23 cellular contexts compared by ENCODE assay signal in genomic region chr2:45722477-45722876, GRCh38.
DNase-seq lines count a peak whose midpoint lies in the region; ATAC-seq and TF ChIP-seq lines count a peak whose summit lies in the region.
"Had no signal": no experiment of that assay in that cellular context is flagged by ENCODE, and none has a peak within 500 bp of the region (broad histone marks: within the 10 kb centered on the region; RNA-seq: fewer than 3 reads in every experiment).

No MANE protein-coding gene starts in this region.

- CTCF ChIA-PET in activated B cell treated with CpG ODN at 0.5 μM for 24 hours (lab: Charles Lee): no interaction called here
- CTCF ChIA-PET in GM10248 (lab: Yijun Ruan, JAX): no interaction called here

- H3K27ac Mint-ChIP-seq in activated B cell treated with CpG ODN at 0.5 μM for 24 hours (peak overlapping the region; percentile 98), memory B cell (peak overlapping the region; percentile 99)
- peak overlapping the region; percentile 82 for H3K27ac Mint-ChIP-seq in stimulated activated naive B cell treated with anti-CD40 and anti-IgM and Interleukin-4, amounts not matched to agents 10 μg/mL and 1 μg/mL and 100 μg/mL, for 72 hours

- POLR2A ChIA-PET in activated B cell treated with CpG ODN at 0.5 μM for 24 hours (lab: Charles Lee) (no interaction called here), GM10248 (lab: Yijun Ruan, JAX) (no interaction called here)

- no peaks in the 10 kb centered on the region for H3K36me3 ChIP-seq in GM23248 (ENCODE audit: low read depth)
- H3K36me3 ChIP-seq: MG63 had no signal

- H3K4me3 Mint-ChIP-seq in activated B cell treated with CpG ODN at 0.5 μM for 24 hours (peak overlapping the region; percentile 32), memory B cell (no peak overlapping the region)
- no peak overlapping the region for H3K4me3 Mint-ChIP-seq in stimulated activated naive B cell treated with anti-CD40 and anti-IgM and Interleukin-4, amounts not matched to agents 10 μg/mL and 1 μg/mL and 100 μg/mL, for 72 hours

- peak overlapping the region; percentile 21; the same call in 1 of the 2 replicates for H3K27ac ChIP-seq in GM23248

- DNase-seq in GM23248 (no peak), activated B cell treated with CpG ODN at 0.5 μM for 24 hours (no peak), memory B cell (ENCODE audit: low spot score in 2 of 2) (no peak), RPMI8226 (no peak), GM10248 (ENCODE audit: extremely low spot score) (no peak)
- DNase-seq in stimulated activated naive B cell treated with anti-CD40 and anti-IgM and Interleukin-4, amounts not matched to agents 10 μg/mL and 1 μg/mL and 100 μg/mL, for 72 hours: no peak
- DNase-seq: Calu3, DMS79 treated with DMSO at 0.1 percent for 48 hours, GF-D8, MG63, NCI-H1105 treated with DMSO at 0.1 percent for 48 hours, NCI-H146, NCI-H1930, NCI-H2107, NCI-H446 treated with DMSO at 0.1 percent for 48 hours, NCI-H526, NCI-H82, SHP77 treated with DMSO at 0.1 percent for 48 hours had no signal

- no peaks in the 10 kb centered on the region for H3K9me2 ChIP-seq in GM23248 (ENCODE audit: insufficient read depth)

- H3K4me2 ChIP-seq in GM23248 (ENCODE audit: unreplicated experiment): peak overlapping the region; percentile 9

- H3K27me3 ChIP-seq in GM23248 (replicated peaks; ENCODE audit: insufficient read depth): no peaks in the 10 kb centered on the region
- H3K27me3 ChIP-seq: MG63 had no signal

- peaks cover 71% of the 10 kb centered on the region for H3K79me2 ChIP-seq in GM23248 (ENCODE audit: insufficient read depth)

- no peaks in the 10 kb centered on the region for H4K20me1 ChIP-seq in GM23248 (ENCODE audit: insufficient read depth)

- intact Hi-C loops in activated B cell treated with CpG ODN at 0.5 μM for 24 hours (cut with micrococcal nuclease): no loop called here

- no peak for ATAC-seq in activated B cell treated with CpG ODN at 0.5 μM for 24 hours (ENCODE audit: low read depth)
- no peak for ATAC-seq in memory B cell (ENCODE audit: low read depth)
- no peak for ATAC-seq in stimulated activated naive B cell treated with anti-CD40 and anti-IgM and Interleukin-4, amounts not matched to agents 10 μg/mL and 1 μg/mL and 100 μg/mL, for 72 hours (replicated peaks)
- ATAC-seq in HG03354 (IDR thresholded peaks at IDR 0.05; ENCODE audit: poor library complexity, severe bottlenecking, unreplicated experiment): no peak
- ATAC-seq in GM21381 (IDR thresholded peaks at IDR 0.05; ENCODE audit: unreplicated experiment): no peak
- ATAC-seq: HepG2, K562, Panc1 had no signal

- H3K9me3 Mint-ChIP-seq in activated B cell treated with CpG ODN at 0.5 μM for 24 hours (peaks cover 2% of the 10 kb centered on the region), memory B cell (no peaks in the 10 kb centered on the region)
- peaks cover 0 to 4% of the 10 kb centered on the region in 2 donors for H3K9me3 Mint-ChIP-seq in stimulated activated naive B cell treated with anti-CD40 and anti-IgM and Interleukin-4, amounts not matched to agents 10 μg/mL and 1 μg/mL and 100 μg/mL, for 72 hours

- peaks cover 11% of the 10 kb centered on the region; the same call in 1 of the 2 replicates for H3F3A ChIP-seq in GM23248 (ENCODE audit: insufficient read depth)

- H3K4me3 ChIP-seq in GM23248: no peak overlapping the region
- H3K4me3 ChIP-seq: K562, MG63 had no signal

- WGBS in GM23248 (ENCODE audit: low coverage in 1 of 2, low lambda C conversion rate in 2 of 2, missing lambda C conversion rate in 2 of 2), 2 experiments: 98 to 99% methylated on average over 5 of the region's 5 CpGs

- H2AFZ ChIP-seq in GM23248: no peak overlapping the region

- H3K4me1 ChIP-seq in GM23248 (ENCODE audit: insufficient read depth): peaks cover 10% of the 10 kb centered on the region

- no peak overlapping the region for H3K9ac ChIP-seq in GM23248

- in situ Hi-C loops in GM23248 (cut with MboI): no loop called here

- H3K9me3 ChIP-seq in GM23248 (ENCODE audit: low read depth): no peaks in the 10 kb centered on the region
- H3K9me3 ChIP-seq: MG63 had no signal

- H3K4me1 Mint-ChIP-seq in activated B cell treated with CpG ODN at 0.5 μM for 24 hours (peaks cover 85% of the 10 kb centered on the region), memory B cell (peaks cover 53% of the 10 kb centered on the region)
- H3K4me1 Mint-ChIP-seq in stimulated activated naive B cell treated with anti-CD40 and anti-IgM and Interleukin-4, amounts not matched to agents 10 μg/mL and 1 μg/mL and 100 μg/mL, for 72 hours: peaks cover 59 to 94% of the 10 kb centered on the region in 2 donors

- TF ChIP-seq CTCF in activated B cell treated with CpG ODN at 0.5 μM for 24 hours (IDR thresholded peaks at IDR 0.05) (no peak), GM10248 (IDR thresholded peaks at IDR 0.05; ENCODE audit: control extremely low read depth, extremely low read depth, low read depth, missing control alignments) (no peak)

- H3K27me3 Mint-ChIP-seq in activated B cell treated with CpG ODN at 0.5 μM for 24 hours (no peaks in the 10 kb centered on the region), memory B cell (no peaks in the 10 kb centered on the region)
- H3K27me3 Mint-ChIP-seq in stimulated activated naive B cell treated with anti-CD40 and anti-IgM and Interleukin-4, amounts not matched to agents 10 μg/mL and 1 μg/mL and 100 μg/mL, for 72 hours: no peaks in the 10 kb centered on the region

- H3K36me3 Mint-ChIP-seq in activated B cell treated with CpG ODN at 0.5 μM for 24 hours (ENCODE audit: low read depth): no peaks in the 10 kb centered on the region
- no peaks in the 10 kb centered on the region for H3K36me3 Mint-ChIP-seq in memory B cell
- peaks cover 3 to 15% of the 10 kb centered on the region in 2 donors for H3K36me3 Mint-ChIP-seq in stimulated activated naive B cell treated with anti-CD40 and anti-IgM and Interleukin-4, amounts not matched to agents 10 μg/mL and 1 μg/mL and 100 μg/mL, for 72 hours
